29 cellular contexts compared by ENCODE assay signal in genomic region chr6:144712541-144712940, GRCh38.
DNase-seq lines count a peak whose midpoint lies in the region; ATAC-seq, FAIRE-seq and TF ChIP-seq lines count a peak whose summit lies in the region.
"Had no signal": no experiment of that assay in that cellular context is flagged by ENCODE, and none has a peak within 500 bp of the region (broad histone marks: within the 10 kb centered on the region; RNA-seq: fewer than 3 reads in every experiment).

No MANE protein-coding gene starts in this region.

- no peak overlapping the region for H2AFZ ChIP-seq in keratinocyte (ENCODE audit: control insufficient read depth, low read length)

- H3K27me3 ChIP-seq in keratinocyte (ENCODE audit: control insufficient read depth, extremely low read depth, insufficient read depth, low read length) (no peaks in the 10 kb centered on the region), ovary (no peaks in the 10 kb centered on the region)
- H3K27me3 ChIP-seq: colonic mucosa, transverse colon had no signal

- H3K27ac ChIP-seq in keratinocyte (ENCODE audit: control insufficient read depth, insufficient read depth, low read length): no peak overlapping the region
- H3K27ac ChIP-seq in ovary: no peak overlapping the region
- H3K27ac ChIP-seq: colonic mucosa, transverse colon had no signal

- 38 to 53% (median 50%) methylated on average over 1 of the region's 1 CpG for WGBS in ovary, 3 donors

- no peak for TF ChIP-seq POLR2A in ovary (IDR thresholded peaks at IDR 0.05)

- dilution Hi-C loops in keratinocyte (cut with MboI; ENCODE audit: extremely low pct_ligation_motif_present, low sequenced_read_pairs): no loop called here

- H3K4me3 ChIP-seq in epithelial cell of esophagus (ENCODE audit: low read length) (no peak overlapping the region), keratinocyte (ENCODE audit: control insufficient read depth in 2 of 3, extremely low read depth in 1 of 3, insufficient read depth in 2 of 3, low read depth in 1 of 3, low read length in 3 of 3) (no peak overlapping the region), ovary (no peak overlapping the region)
- H3K4me3 ChIP-seq: colonic mucosa, skin epidermis, transverse colon had no signal

- no peaks in the 10 kb centered on the region for H3K9me1 ChIP-seq in keratinocyte (ENCODE audit: control insufficient read depth, extremely low read depth, insufficient read depth, low read length)

- H3K9ac ChIP-seq in keratinocyte (ENCODE audit: control insufficient read depth, extremely low read depth, insufficient read depth, low read length): no peak overlapping the region

- no peak for TF ChIP-seq CTCF in epithelial cell of esophagus (IDR thresholded peaks at IDR 0.05; ENCODE audit: insufficient read depth, low read depth, low read length, missing control alignments)
- TF ChIP-seq CTCF in keratinocyte (optimal IDR thresholded peaks at IDR 0.05 in 1 of 3, IDR thresholded peaks at IDR 0.05 in 1 of 3, conservative IDR thresholded peaks at IDR 0.05 in 1 of 3; ENCODE audit: extremely low read depth in 1 of 3, insufficient read depth in 2 of 3, low read length in 3 of 3): no peak
- no peak for TF ChIP-seq CTCF in ovary (IDR thresholded peaks at IDR 0.05)

- no peaks in the 10 kb centered on the region for H3K36me3 ChIP-seq in keratinocyte (ENCODE audit: control insufficient read depth in 2 of 2, extremely low read depth in 1 of 2, insufficient read depth in 2 of 2, low read length in 2 of 2)
- H3K36me3 ChIP-seq in ovary: no peaks in the 10 kb centered on the region
- H3K36me3 ChIP-seq: colonic mucosa, transverse colon had no signal

- peak; percentile 67 for FAIRE-seq in keratinocyte (lab: Jason Lieb, UNC)
- FAIRE-seq: bronchial epithelial cell, GM12891 had no signal

- DNase-seq in AG20443 (ENCODE audit: low spot score): peak; percentile 43
- DNase-seq in LHCN-M2 (ENCODE audit: low read depth): peak; percentile 17
- peak; percentile 45 for DNase-seq in epithelial cell of esophagus (ENCODE audit: low read depth)
- no peak for DNase-seq in keratinocyte (ENCODE audit: low read depth, low spot score)
- DNase-seq in anterior cingulate cortex (lab: John Stamatoyannopoulos, UW): no peak
- no peak for DNase-seq in DMS 273 treated with DMSO at 0.1 percent for 48 hours (lab: John Stamatoyannopoulos, UW)
- DNase-seq in ovary: no peak
- DNase-seq: activated CD4-positive, alpha-beta T cell treated with anti-CD3 and anti-CD28 coated beads, Interleukin-2, amount 50 U/mL, for 48 hours; activated CD8-positive, alpha-beta memory T cell treated with anti-CD3 and anti-CD28 coated beads, Interleukin-2, amount 50 U/mL, for 4 hours; activated naive CD4-positive, alpha-beta T cell treated with anti-CD3 and anti-CD28 coated beads for 36 hours; amniotic stem cell; C1 segment of cervical spinal cord; colonic mucosa; COR-L47; DMS79; effector CD8-positive, alpha-beta T cell; GOT3; left ventricle myocardium superior; NCI-H1092; NCI-H187 treated with DMSO at 0.1 percent for 48 hours; NCI-H526 treated with DMSO at 0.1 percent for 48 hours; nucleus accumbens; stimulated activated CD4-positive, alpha-beta T cell treated with anti-CD3 and anti-CD28 coated beads, Interleukin-1b, Interleukin-23, amount 100 ng/mL, for 48 hours; transverse colon had no signal

- H3K79me2 ChIP-seq in keratinocyte (ENCODE audit: control insufficient read depth, insufficient read depth, low read length): no peaks in the 10 kb centered on the region

- no peaks in the 10 kb centered on the region for H4K20me1 ChIP-seq in keratinocyte (ENCODE audit: control insufficient read depth, extremely low read depth, insufficient read depth, low read length)

- no peaks in the 10 kb centered on the region for H3K9me3 ChIP-seq in keratinocyte (ENCODE audit: control insufficient read depth, low read depth, low read length)
- H3K9me3 ChIP-seq in ovary: no peaks in the 10 kb centered on the region
- H3K9me3 ChIP-seq: colonic mucosa, transverse colon had no signal

- no peak overlapping the region for H3K4me2 ChIP-seq in keratinocyte (ENCODE audit: control insufficient read depth, extremely low read depth, insufficient read depth, low read depth, low read length)

- TF ChIP-seq EP300 in ovary (IDR thresholded peaks at IDR 0.05): no peak

- no peak for ATAC-seq in HG02840 (IDR thresholded peaks at IDR 0.05; ENCODE audit: low FRiP score, unreplicated experiment)
- ATAC-seq: activated CD4-positive, CD25-positive, alpha-beta regulatory T cell treated with anti-CD3 and anti-CD28 coated beads, Interleukin-2, amount 50 U/mL, for 24 hours; left ventricle myocardium superior had no signal

- intact Hi-C loops in ovary (cut with DNase I): no loop called here

- H3K4me1 ChIP-seq in keratinocyte (ENCODE audit: control insufficient read depth, extremely low read depth, insufficient read depth, low read length) (peaks cover 31% of the 10 kb centered on the region), ovary (ENCODE audit: insufficient read depth) (no peaks in the 10 kb centered on the region)
- H3K4me1 ChIP-seq: colonic mucosa had no signal

Comparison
In these comparisons a context has a peak if more than half of its experiments do, and no peak if none do; other contexts are left out.
1. DNase-seq: peak in AG20443 (single experiment), LHCN-M2 (single experiment) and epithelial cell of esophagus (single experiment); none in keratinocyte (single experiment), anterior cingulate cortex (0 of 58), DMS 273 treated with DMSO at 0.1 percent for 48 hours (single experiment) and ovary (0 of 5).